In the genomic region with DNA sequence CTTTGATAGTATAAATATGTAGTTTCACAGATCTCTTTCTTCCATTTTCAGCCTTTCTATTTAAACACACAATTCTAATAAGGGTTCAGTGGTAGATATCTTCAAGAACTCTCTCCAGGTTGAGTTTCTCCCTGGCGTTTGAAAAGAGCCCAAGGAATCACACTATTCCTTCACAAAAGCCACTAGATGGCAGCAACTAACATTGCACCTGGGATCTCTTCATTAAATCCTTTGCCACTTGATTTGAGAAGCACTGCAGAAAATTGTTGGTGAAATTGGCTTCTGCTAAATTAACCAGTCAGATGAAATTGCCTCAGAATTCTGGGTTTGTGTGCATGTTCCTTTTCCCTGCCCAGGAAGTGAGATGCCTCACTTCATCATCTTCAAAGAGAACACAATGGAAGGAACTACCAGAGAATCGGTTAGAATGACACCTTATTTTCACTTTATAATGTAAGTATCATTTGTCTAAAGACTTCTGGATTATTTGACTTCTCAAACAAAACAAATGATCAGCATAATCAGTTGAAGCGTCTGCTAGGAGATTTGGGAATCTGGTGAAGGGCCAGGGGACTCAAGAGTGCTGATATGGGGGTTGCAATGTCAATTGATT, we compare ENCODE assay signal across 8 cellular contexts. TPM values are rescaled to one million over a fixed set of nuclear protein-coding genes. Genes with fewer than 3 reads are reported as not detected.
DNase-seq lines count a peak whose midpoint lies in the region; ATAC-seq, FAIRE-seq and TF ChIP-seq lines count a peak whose summit lies in the region.

No MANE protein-coding gene starts in this region.

- WGBS in K562 (ENCODE audit: insufficient coverage, low coverage, missing lambda C conversion rate), result 0% methylated on average over 3 of the region's 3 CpGs

- no TSS peak for BruUV-seq in K562 (replicated peaks; lab: Mats Ljungman, UMichigan)

- no peaks in the 10 kb centered on the region for H3K9me3 ChIP-seq in K562 (replicated peaks; ENCODE audit: control insufficient read depth, insufficient read depth, low read depth, low read length)
- H3K9me3 ChIP-seq in effector memory CD4-positive, alpha-beta T cell (ENCODE audit: control insufficient read depth, low read length), result no peaks in the 10 kb centered on the region

- no peak for TF ChIP-seq POLR2A in K562 (conservative IDR thresholded peaks at IDR 0.05)

- H3K9ac ChIP-seq in K562 (ENCODE audit: insufficient read depth in 1 of 2, low read depth in 2 of 2, low read length in 2 of 2), result no peak overlapping the region

- no peaks in the 10 kb centered on the region for H3K79me2 ChIP-seq in K562 (ENCODE audit: control insufficient read depth, insufficient read depth, low read length)

- no peak overlapping the region for H3K4me2 ChIP-seq in K562 (ENCODE audit: insufficient read depth, low read length)

- H3K27me3 ChIP-seq in K562 (ENCODE audit: control insufficient read depth in 2 of 2, insufficient read depth in 2 of 2, low read length in 2 of 2), result no peaks in the 10 kb centered on the region
- H3K27me3 ChIP-seq in effector memory CD4-positive, alpha-beta T cell (replicated peaks; ENCODE audit: control insufficient read depth, insufficient read depth, low read length, poor library complexity, severe bottlenecking), result no peaks in the 10 kb centered on the region

- DNase-seq in GM13976 (ENCODE audit: low spot score), result no peak
- DNase-seq in NCI-H2107 treated with DMSO at 0.1 percent for 48 hours (lab: John Stamatoyannopoulos, UW; ENCODE audit: unreplicated experiment), result peak; percentile 67
- DNase-seq in K562 (ENCODE audit: extremely low read depth in 1 of 4, low spot score in 3 of 4), result peak; percentile 5 to 20 (median 12)
- peak; percentile 75 for DNase-seq in kidney glomerular epithelial cell (lab: John Stamatoyannopoulos, UW)
- no peak for DNase-seq in posterior cingulate gyrus
- DNase-seq in effector memory CD4-positive, alpha-beta T cell, result no peak

- no peak for ATAC-seq in K562
- no peak for ATAC-seq in HG03159 (IDR thresholded peaks at IDR 0.05; ENCODE audit: unreplicated experiment)

- no peak overlapping the region for H3K27ac ChIP-seq in 22Rv1
- no peak overlapping the region for H3K27ac ChIP-seq in K562 (ENCODE audit: extremely low read depth, low read depth, low read length)
- no peak overlapping the region for H3K27ac ChIP-seq in effector memory CD4-positive, alpha-beta T cell (ENCODE audit: insufficient read depth, low read length, poor library complexity, severe bottlenecking)

- H3K4me1 ChIP-seq in K562 (replicated peaks in 1 of 2; ENCODE audit: control insufficient read depth in 2 of 2, insufficient read depth in 2 of 2, low read length in 2 of 2), result no peaks in the 10 kb centered on the region
- H3K4me1 ChIP-seq in effector memory CD4-positive, alpha-beta T cell (ENCODE audit: control insufficient read depth, insufficient read depth, low read length, poor library complexity, severe bottlenecking), result no peaks in the 10 kb centered on the region

- TF ChIP-seq RAD21 in K562 (CRISPR knock-in tag; conservative IDR thresholded peaks at IDR 0.05 in 1 of 2, IDR thresholded peaks at IDR 0.05 in 1 of 2), result peak; percentile 34 to 46

- no peak for TF ChIP-seq EP300 in K562 (IDR thresholded peaks at IDR 0.05; ENCODE audit: low read length)

- H2AFZ ChIP-seq in K562 (ENCODE audit: low read depth, low read length), result no peak overlapping the region

- H3K4me3 ChIP-seq in K562, result no peak overlapping the region
- H3K4me3 ChIP-seq in effector memory CD4-positive, alpha-beta T cell (ENCODE audit: insufficient read depth, low read depth, low read length, poor library complexity, severe bottlenecking), result no peak overlapping the region

- TF ChIP-seq CTCF in 22Rv1 (IDR thresholded peaks at IDR 0.05), result peak; percentile 83
- peak; percentile 48 for TF ChIP-seq CTCF in GM13976 (IDR thresholded peaks at IDR 0.05; ENCODE audit: borderline replicate concordance, control extremely low read depth, extremely low read depth, insufficient read depth, missing control alignments)
- TF ChIP-seq CTCF in K562 (IDR thresholded peaks at IDR 0.05 in 2 of 3, conservative IDR thresholded peaks at IDR 0.05 in 1 of 3; ENCODE audit: insufficient read depth in 2 of 3, low read depth in 1 of 3, low read length in 3 of 3), result peak; percentile 30 to 52 (median 46); a peak in 4 of 6 replicates

- no peaks in the 10 kb centered on the region; the same call in 1 of the 2 replicates for H4K20me1 ChIP-seq in K562 (replicated peaks; ENCODE audit: control insufficient read depth, insufficient read depth, low read length)

- no peaks in the 10 kb centered on the region for H3K36me3 ChIP-seq in K562 (ENCODE audit: control insufficient read depth, insufficient read depth, low read length)
- H3K36me3 ChIP-seq in effector memory CD4-positive, alpha-beta T cell (ENCODE audit: control insufficient read depth, insufficient read depth, low read length), result no peaks in the 10 kb centered on the region

- in situ Hi-C loops in GM13976 (cut with MboI; ENCODE audit: low sequenced_read_pairs, unreplicated experiment), result loop anchor here (25.0 kb wide), 1 partner anchor 375 kb away; the partner anchor contains the start of gene SLC35F4
- in situ Hi-C loops in K562 (cut with MboI), result loop anchor here (10.0 kb wide), 1 partner anchor 598 kb away; no protein-coding TSS in a partner anchor

- intact Hi-C loops in K562 (cut with micrococcal nuclease) (loop anchor here (1.0 kb wide), 1 partner anchor 585 kb away; no protein-coding TSS in a partner anchor), posterior cingulate gyrus (cut with DNase I) (loop anchor here (2.0 to 10.0 kb wide), 2 partner anchors 378 to 586 kb away; partner anchors contain the start of gene SLC35F4)

- POLR2A ChIA-PET in K562 (lab: Yijun Ruan, JAX), result no interaction called here

- H3K9me1 ChIP-seq in K562 (ENCODE audit: control insufficient read depth, insufficient read depth, low read length), result no peaks in the 10 kb centered on the region

- CTCF ChIA-PET in K562 (lab: Yijun Ruan, JAX; ENCODE audit: low intra/inter-chr PET ratio), result interaction anchor here (1.9 kb wide), 1 partner anchor 586 kb away, joined by 5 read pairs; no protein-coding TSS in a partner anchor

- FAIRE-seq in K562 (lab: Jason Lieb, UNC), result peak; percentile 35

TF ChIP-seq in K562, 482 proteins besides CTCF, POLR2A, EP300 and RAD21 (continues in another document):
- TF ChIP-seq HEY1 (CRISPR knock-in tag; IDR thresholded peaks at IDR 0.05; ENCODE audit: borderline replicate concordance) (no peak), FUS (optimal IDR thresholded peaks at IDR 0.05; ENCODE audit: low read depth, low read length) (no peak), SMAD4 (CRISPR knock-in tag; conservative IDR thresholded peaks at IDR 0.05) (no peak), TAF7 (tag; IDR thresholded peaks at IDR 0.05) (no peak), CXXC5 (CRISPR knock-in tag; IDR thresholded peaks at IDR 0.05) (no peak), ZNF561 (CRISPR knock-in tag; conservative IDR thresholded peaks at IDR 0.05) (no peak), THRB (CRISPR knock-in tag; conservative IDR thresholded peaks at IDR 0.05) (no peak), ZNF75A (CRISPR knock-in tag; IDR thresholded peaks at IDR 0.05) (no peak), MAX (CRISPR knock-in tag; IDR thresholded peaks at IDR 0.05) (no peak)
- TF ChIP-seq, protein P1, sequence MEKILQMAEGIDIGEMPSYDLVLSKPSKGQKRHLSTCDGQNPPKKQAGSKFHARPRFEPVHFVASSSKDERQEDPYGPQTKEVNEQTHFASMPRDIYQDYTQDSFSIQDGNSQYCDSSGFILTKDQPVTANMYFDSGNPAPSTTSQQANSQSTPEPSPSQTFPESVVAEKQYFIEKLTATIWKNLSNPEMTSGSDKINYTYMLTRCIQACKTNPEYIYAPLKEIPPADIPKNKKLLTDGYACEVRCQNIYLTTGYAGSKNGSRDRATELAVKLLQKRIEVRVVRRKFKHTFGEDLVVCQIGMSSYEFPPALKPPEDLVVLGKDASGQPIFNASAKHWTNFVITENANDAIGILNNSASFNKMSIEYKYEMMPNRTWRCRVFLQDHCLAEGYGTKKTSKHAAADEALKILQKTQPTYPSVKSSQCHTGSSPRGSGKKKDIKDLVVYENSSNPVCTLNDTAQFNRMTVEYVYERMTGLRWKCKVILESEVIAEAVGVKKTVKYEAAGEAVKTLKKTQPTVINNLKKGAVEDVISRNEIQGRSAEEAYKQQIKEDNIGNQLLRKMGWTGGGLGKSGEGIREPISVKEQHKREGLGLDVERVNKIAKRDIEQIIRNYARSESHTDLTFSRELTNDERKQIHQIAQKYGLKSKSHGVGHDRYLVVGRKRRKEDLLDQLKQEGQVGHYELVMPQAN (IDR thresholded peaks at IDR 0.05; ENCODE audit: borderline replicate concordance), result no peak

RNA-seq across cellular contexts. Expression of gene CCDC198, which starts 6.8 kb away (rescaled TPM):
- total RNA-seq in K562 (2011; cell fraction: chromatin; rRNA removed; ENCODE audit: low replicate concordance), result not detected in 2 replicates
- not detected in 2 replicates for total RNA-seq in K562 (2011; cell fraction: nucleolus; rRNA removed)
- not detected in 2 replicates for total RNA-seq in K562 (2011; cell fraction: nucleoplasm; rRNA removed)
- total RNA-seq in K562 (2014; rRNA removed) (not detected in 2 replicates), K562 (2014; rRNA removed; fragmentation: Illumina TruSeq; extraction: Trizol) (not detected in 2 replicates), K562 (2015; rRNA removed; fragmentation: Illumina TruSeq; extraction: Trizol) (not detected in 2 replicates), K562 (2021) (not detected in 2 replicates)
- polyA plus RNA-seq in K562 (2011; rRNA removed) (not detected in 2 replicates), K562 (2014; fragmentation: Illumina TruSeq; extraction: Trizol) (not detected in 2 replicates), K562 (2014; fragmentation: Nextera tagmentation; extraction: Ambion mirVana) (not detected), K562 (2014; rRNA removed) (not detected in 2 replicates)
- polyA plus RNA-seq in K562 (2011; cell fraction: cytosol; rRNA removed), result not detected in 2 replicates
- not detected in 2 replicates for polyA plus RNA-seq in K562 (2011; cell fraction: nucleus; rRNA removed)
- polyA plus RNA-seq in K562 (2012), result not detected in 2 replicates
- not detected in 2 replicates for polyA minus RNA-seq in K562 (2011; rRNA and poly(A)+ RNA removed)
- not detected in 2 replicates for polyA minus RNA-seq in K562 (2011; cell fraction: cytosol; rRNA and poly(A)+ RNA removed)
- not detected in 2 replicates for polyA minus RNA-seq in K562 (2011; cell fraction: nucleus; rRNA and poly(A)+ RNA removed)

Comparison
In these comparisons a context has a peak if more than half of its experiments do, and no peak if none do; other contexts are left out.
1. DNase-seq: peak in NCI-H2107 treated with DMSO at 0.1 percent for 48 hours (single experiment), K562 (4 of 4) and kidney glomerular epithelial cell (single experiment); none in GM13976 (single experiment), posterior cingulate gyrus (0 of 10) and effector memory CD4-positive, alpha-beta T cell (0 of 3).
2. Peak in every context shown above with its lines, with median percentiles within 50 percentile points of each other: CTCF ChIP-seq.